In the genomic region with DNA sequence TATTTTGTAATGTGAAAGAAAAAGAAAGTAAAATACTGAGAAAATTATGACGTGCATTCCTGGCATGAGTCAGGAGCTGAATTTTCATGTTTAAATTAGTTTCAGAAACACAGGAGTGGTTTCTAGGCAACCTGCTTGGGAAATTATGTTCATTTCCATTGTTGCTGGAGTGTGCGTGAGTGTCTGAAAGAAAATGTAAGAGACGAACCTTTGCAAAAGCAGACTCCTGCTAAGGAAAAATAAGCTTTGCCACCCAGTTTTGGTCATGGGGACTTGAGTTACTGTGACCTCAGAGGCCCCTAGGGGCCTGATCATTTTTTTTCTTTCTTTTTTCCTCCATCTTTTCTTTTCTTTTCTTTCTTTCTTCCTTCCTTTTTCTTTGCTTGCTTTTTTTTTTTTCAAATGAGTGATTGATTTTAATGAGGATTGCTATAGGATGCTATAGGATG, we compare ENCODE assay signal across 7 cellular contexts. TPM values are rescaled to one million over a fixed set of nuclear protein-coding genes. Genes with fewer than 3 reads are reported as not detected.
DNase-seq lines count a peak whose midpoint lies in the region; ATAC-seq, FAIRE-seq and TF ChIP-seq lines count a peak whose summit lies in the region.

No MANE protein-coding gene starts in this region.

- peak; percentile 22 for ATAC-seq in GM18520 (IDR thresholded peaks at IDR 0.05; ENCODE audit: unreplicated experiment)
- ATAC-seq in HG03571 (IDR thresholded peaks at IDR 0.05; ENCODE audit: unreplicated experiment) = no peak

- peak overlapping the region; percentile 82 to 90 for H3K27ac ChIP-seq in uterus

- no peaks in the 10 kb centered on the region for H3K27me3 ChIP-seq in uterus

- in situ Hi-C loops in astrocyte of the spinal cord (cut with HindIII; ENCODE audit: low sequenced_read_pairs) = no loop called here

- no peak for DNase-seq in Jurkat, Clone E6-1 (ENCODE audit: low read depth, low spot score)
- DNase-seq in astrocyte of the spinal cord (ENCODE audit: low read depth, low spot score) (peak; percentile 96), lung microvascular endothelial cell (ENCODE audit: low read depth in 2 of 2) (peak; percentile 95 to 96), uterus (peak in 1 of 2 donors; percentile 42), GM19239 (ENCODE audit: insufficient read length, low spot score) (no peak)

- no peaks in the 10 kb centered on the region for H3K36me3 ChIP-seq in uterus

- H3K9me3 ChIP-seq in uterus = no peaks in the 10 kb centered on the region

- no peak for TF ChIP-seq POLR2A in uterus (IDR thresholded peaks at IDR 0.05)

- H3K4me3 ChIP-seq in Jurkat, Clone E6-1 (ENCODE audit: low read length) = peak overlapping the region; percentile 54
- H3K4me3 ChIP-seq in astrocyte of the spinal cord (ENCODE audit: low read depth, low read length) (peak overlapping the region; percentile 33), uterus (peak overlapping the region in 1 of 2 donors; percentile 34)

- no peaks in the 10 kb centered on the region for H3K4me1 ChIP-seq in uterus

- TF ChIP-seq CTCF in astrocyte of the spinal cord (IDR thresholded peaks at IDR 0.05; ENCODE audit: low read depth, low read length) (no peak), uterus (IDR thresholded peaks at IDR 0.05) (no peak)

- intact Hi-C loops in uterus (cut with DNase I; ENCODE audit: low total_unique reads) = no loop called here

- FAIRE-seq in GM19239 (lab: Jason Lieb, UNC) = no peak

RNA-seq across cellular contexts. Expression of a gene that starts 18.8 kb away (rescaled TPM):
- 13.0 TPM for polyA plus RNA-seq in Jurkat, Clone E6-1 (2012; ENCODE audit: insufficient read depth, insufficient read length)
- total RNA-seq in lung microvascular endothelial cell = not detected in 2 replicates
- total RNA-seq in uterus = not detected

Comparison
In these comparisons a context has a peak if more than half of its experiments do, and no peak if none do; other contexts are left out.
1. DNase-seq: peak in astrocyte of the spinal cord (single experiment) and lung microvascular endothelial cell (2 of 2); none in Jurkat, Clone E6-1 (single experiment) and GM19239 (single experiment).